14 cellular contexts compared by ENCODE assay signal in the genomic region with DNA sequence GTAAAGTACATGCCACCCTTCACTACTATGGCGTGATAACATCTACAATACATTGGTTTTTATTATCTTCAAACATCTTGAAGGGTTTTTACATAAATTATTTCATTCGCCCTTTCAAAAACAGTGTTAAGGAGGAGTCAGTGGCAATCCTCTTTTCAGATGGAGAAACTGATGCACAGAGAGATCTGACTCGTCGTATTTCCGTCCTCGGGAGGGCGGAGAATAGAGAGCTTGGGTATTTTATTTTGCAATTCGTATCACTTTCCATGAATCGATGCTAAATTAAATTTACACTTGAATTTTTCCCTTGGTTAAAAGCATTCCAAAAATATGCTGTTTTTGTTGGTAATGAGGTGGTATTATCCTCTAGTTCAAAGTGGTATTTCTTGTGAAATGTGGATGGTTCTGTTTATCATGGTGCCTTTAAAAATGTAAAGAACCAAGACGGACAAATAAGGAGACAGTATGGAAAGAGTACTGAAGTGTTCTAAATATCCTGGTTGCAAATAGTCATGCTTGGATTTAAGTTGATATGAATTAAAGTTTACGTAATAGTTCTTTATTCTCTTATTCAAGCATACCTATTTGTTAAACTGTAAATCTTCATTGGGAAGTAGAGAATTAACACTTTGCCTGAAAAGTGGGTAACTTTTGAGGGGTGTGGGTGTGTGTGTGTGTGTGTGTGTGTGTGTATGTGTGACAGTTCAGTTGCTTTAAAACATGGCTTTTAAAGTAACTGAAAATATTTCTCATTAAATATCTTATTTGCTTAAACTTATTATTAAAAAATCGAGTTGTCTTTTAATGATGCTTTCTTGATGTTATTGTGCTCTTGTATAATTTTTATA. TPM values are rescaled to one million over a fixed set of nuclear protein-coding genes. Genes with fewer than 3 reads are reported as not detected.
DNase-seq lines count a peak whose midpoint lies in the region; ATAC-seq, FAIRE-seq and TF ChIP-seq lines count a peak whose summit lies in the region.
"Had no signal": no experiment of that assay in that cellular context is flagged by ENCODE, and none has a peak within 500 bp of the region (broad histone marks: within the 10 kb centered on the region; RNA-seq: fewer than 3 reads in every experiment).

No MANE protein-coding gene starts in this region.

- no peaks in the 10 kb centered on the region for H3K9me3 ChIP-seq in astrocyte (ENCODE audit: insufficient read depth, low read depth, low read length)
- no peaks in the 10 kb centered on the region for H3K9me3 ChIP-seq in sigmoid colon

- WGBS in sigmoid colon, 2 donors, result 80 to 83% methylated on average over 12 of the region's 12 CpGs

- no peaks in the 10 kb centered on the region for H3K27me3 Mint-ChIP-seq in stimulated activated naive CD8-positive, alpha-beta T cell treated with anti-CD3 and anti-CD28 coated beads, Interleukin-15, amount 100 ng/mL, for 72 hours
- H3K27me3 Mint-ChIP-seq in astrocyte (ENCODE audit: low read depth, unreplicated experiment), result no peaks in the 10 kb centered on the region

- ATAC-seq in stimulated activated naive CD8-positive, alpha-beta T cell treated with anti-CD3 and anti-CD28 coated beads, Interleukin-15, Interleukin-2, amounts not matched to agents 100 U/mL and 50 U/mL, for 24 hours, result no peak
- no peak for ATAC-seq in stimulated activated naive CD8-positive, alpha-beta T cell treated with anti-CD3 and anti-CD28 coated beads, Interleukin-15, amount 100 ng/mL, for 72 hours
- ATAC-seq in HG03469 (IDR thresholded peaks at IDR 0.05; ENCODE audit: unreplicated experiment) (no peak), GM18867 (IDR thresholded peaks at IDR 0.05; ENCODE audit: unreplicated experiment) (no peak), HG03378 (IDR thresholded peaks at IDR 0.05; ENCODE audit: unreplicated experiment) (no peak)

- H3K79me2 ChIP-seq in astrocyte (ENCODE audit: insufficient read depth, low read length), result peaks cover 96% of the 10 kb centered on the region

- peaks cover 55% of the 10 kb centered on the region for H3K4me1 Mint-ChIP-seq in stimulated activated naive CD8-positive, alpha-beta T cell treated with anti-CD3 and anti-CD28 coated beads, Interleukin-15, amount 100 ng/mL, for 72 hours
- H3K4me1 Mint-ChIP-seq in astrocyte (ENCODE audit: low read depth, unreplicated experiment), result peaks cover 31% of the 10 kb centered on the region

- peak overlapping the region; percentile 71 for H3K4me3 ChIP-seq in astrocyte (ENCODE audit: insufficient read depth, low read depth, low read length)
- no peak overlapping the region for H3K4me3 ChIP-seq in sigmoid colon
- H3K4me3 ChIP-seq: skin epidermis had no signal

- peak overlapping the region; percentile 74 for H3K9ac ChIP-seq in astrocyte (ENCODE audit: low read length)

- H3K36me3 Mint-ChIP-seq in astrocyte (ENCODE audit: low read depth, unreplicated experiment), result no peaks in the 10 kb centered on the region

- H3K4me3 Mint-ChIP-seq in stimulated activated naive CD8-positive, alpha-beta T cell treated with anti-CD3 and anti-CD28 coated beads, Interleukin-15, amount 100 ng/mL, for 72 hours, result no peak overlapping the region
- peak overlapping the region; percentile 77 for H3K4me3 Mint-ChIP-seq in astrocyte (ENCODE audit: unreplicated experiment)
- H3K4me3 Mint-ChIP-seq: activated T-cell treated with anti-CD3 and anti-CD28 coated beads, Interleukin-2, amount 50 U/mL, for 24 hours had no signal

- peaks cover 16% of the 10 kb centered on the region for H4K20me1 ChIP-seq in astrocyte (ENCODE audit: insufficient read depth, low read length)

- intact Hi-C loops in sigmoid colon (cut with DNase I), result loop anchor here (2.0 kb wide), 1 partner anchor 70 kb away; no protein-coding TSS in a partner anchor

- no peak for FAIRE-seq in astrocyte (lab: Jason Lieb, UNC)
- FAIRE-seq: RCC 7860 had no signal

- DNase-seq in stimulated activated naive CD8-positive, alpha-beta T cell treated with anti-CD3 and anti-CD28 coated beads, Interleukin-15, Interleukin-2, amounts not matched to agents 100 U/mL and 50 U/mL, for 24 hours, result peak; percentile 19
- DNase-seq in stimulated activated naive CD8-positive, alpha-beta T cell treated with anti-CD3 and anti-CD28 coated beads, Interleukin-15, amount 100 ng/mL, for 72 hours, result no peak
- DNase-seq in astrocyte (ENCODE audit: low read depth) (no peak), medulla oblongata (ENCODE audit: extremely low spot score) (peak; percentile 37), sigmoid colon (no peak)
- DNase-seq: activated T-cell treated with anti-CD3 and anti-CD28 coated beads, Interleukin-2, amount 50 U/mL, for 24 hours; H7; Karpas-422; SW 1271 had no signal

- TF ChIP-seq CTCF in astrocyte (IDR thresholded peaks at IDR 0.05; ENCODE audit: insufficient read depth, low read depth, low read length), result no peak
- TF ChIP-seq CTCF in sigmoid colon (IDR thresholded peaks at IDR 0.05), result no peak

- no peaks in the 10 kb centered on the region for H3K27me3 ChIP-seq in astrocyte (ENCODE audit: insufficient read depth, low read length)
- H3K27me3 ChIP-seq in sigmoid colon, result no peaks in the 10 kb centered on the region

- no peaks in the 10 kb centered on the region for H3K9me3 Mint-ChIP-seq in stimulated activated naive CD8-positive, alpha-beta T cell treated with anti-CD3 and anti-CD28 coated beads, Interleukin-15, amount 100 ng/mL, for 72 hours
- no peaks in the 10 kb centered on the region for H3K9me3 Mint-ChIP-seq in astrocyte (ENCODE audit: unreplicated experiment)
- H3K9me3 Mint-ChIP-seq: activated T-cell treated with anti-CD3 and anti-CD28 coated beads, Interleukin-2, amount 50 U/mL, for 24 hours had no signal

- peak overlapping the region; percentile 95 for H3K4me2 ChIP-seq in astrocyte (ENCODE audit: low read length)

- TF ChIP-seq EP300 in sigmoid colon (IDR thresholded peaks at IDR 0.05), result no peak

- H2AFZ ChIP-seq in astrocyte (ENCODE audit: low read depth, low read length), result peak overlapping the region; percentile 29

- no peak for TF ChIP-seq POLR2A in sigmoid colon (IDR thresholded peaks at IDR 0.05)

- H3K36me3 ChIP-seq in astrocyte (ENCODE audit: insufficient read depth, low read length) (no peaks in the 10 kb centered on the region), sigmoid colon (no peaks in the 10 kb centered on the region)

- H3K27ac Mint-ChIP-seq in stimulated activated naive CD8-positive, alpha-beta T cell treated with anti-CD3 and anti-CD28 coated beads, Interleukin-15, amount 100 ng/mL, for 72 hours, result peak overlapping the region in 1 of 2 donors; percentile 43
- H3K27ac Mint-ChIP-seq in astrocyte (ENCODE audit: unreplicated experiment), result peak overlapping the region; percentile 67
- H3K27ac Mint-ChIP-seq: activated T-cell treated with anti-CD3 and anti-CD28 coated beads, Interleukin-2, amount 50 U/mL, for 24 hours had no signal

- H3K27ac ChIP-seq in astrocyte (ENCODE audit: low read depth, low read length) (no peak overlapping the region), sigmoid colon (no peak overlapping the region)
- H3K27ac ChIP-seq: skin epidermis had no signal

- peaks cover 21% of the 10 kb centered on the region for H3K4me1 ChIP-seq in astrocyte (ENCODE audit: insufficient read depth, low read length)
- H3K4me1 ChIP-seq in sigmoid colon, result peaks cover 0 to 60% (median 46%) of the 10 kb centered on the region in 4 donors

RNA-seq across cellular contexts. Expression of a gene that starts 5.6 kb away (rescaled TPM):
- total RNA-seq in astrocyte (11.2 and 13.3 TPM in 2 replicates), sigmoid colon (10 to 100 TPM in 1 of 4 donors, 1 to 10 TPM in 3; 7.1 to 18.6 (median 8.6) TPM)
- polyA plus RNA-seq in sigmoid colon, result 1 to 10 TPM; 4.2 to 4.7 (median 4.2) TPM

Comparison
In these comparisons a context has a peak if more than half of its experiments do, and no peak if none do; other contexts are left out.
1. DNase-seq: peak in stimulated activated naive CD8-positive, alpha-beta T cell treated with anti-CD3 and anti-CD28 coated beads, Interleukin-15, Interleukin-2, amounts not matched to agents 100 U/mL and 50 U/mL, for 24 hours (single experiment) and medulla oblongata (single experiment); none in stimulated activated naive CD8-positive, alpha-beta T cell treated with anti-CD3 and anti-CD28 coated beads, Interleukin-15, amount 100 ng/mL, for 72 hours (0 of 2), astrocyte (single experiment) and sigmoid colon (single experiment).